In genomic region chr7:1663243-1663642, GRCh38 we compare ENCODE assay signal across 1 cellular context.
TF ChIP-seq lines count a peak whose summit lies in the region.

No MANE protein-coding gene starts in this region.

TF ChIP-seq in GM23338, 12 proteins besides CTCF, POLR2A, EP300 and RAD21 (continued from another document):
- no peak for TF ChIP-seq ZNF462 (CRISPR knock-in tag; IDR thresholded peaks at IDR 0.05)
- TF ChIP-seq CREB1 (CRISPR knock-in tag; IDR thresholded peaks at IDR 0.05; ENCODE audit: low read depth) = no peak
- no peak for TF ChIP-seq JUNB (IDR thresholded peaks at IDR 0.05; ENCODE audit: unreplicated experiment)
- no peak for TF ChIP-seq STAT1 (IDR thresholded peaks at IDR 0.05; ENCODE audit: unreplicated experiment)
- no peak for TF ChIP-seq EZH2phosphoT487 (IDR thresholded peaks at IDR 0.05; ENCODE audit: unreplicated experiment)
- no peak for TF ChIP-seq EZH2 (IDR thresholded peaks at IDR 0.05; ENCODE audit: low read depth, unreplicated experiment)
- TF ChIP-seq NANOG (IDR thresholded peaks at IDR 0.05; ENCODE audit: borderline replicate concordance) = no peak
- TF ChIP-seq POLR2AphosphoS5 (IDR thresholded peaks at IDR 0.05; ENCODE audit: low read depth) = no peak
- no peak for TF ChIP-seq REST (IDR thresholded peaks at IDR 0.05; ENCODE audit: unreplicated experiment)
- no peak for TF ChIP-seq ZNF114 (CRISPR knock-in tag; IDR thresholded peaks at IDR 0.05)
